ENCODE assay signal across 17 cellular contexts in genomic region chr15:101698314-101698713, GRCh38.
"Had no signal": no experiment of that assay in that cellular context is flagged by ENCODE, and none has a peak within 500 bp of the region (broad histone marks: within the 10 kb centered on the region; RNA-seq: fewer than 3 reads in every experiment).

No MANE protein-coding gene starts in this region.

- H3K4me3 Mint-ChIP-seq: activated CD8-positive, alpha-beta T cell treated with anti-CD3 and anti-CD28 coated beads, Interleukin-2, amount 10 ng/mL, durations not matched to agents 7 days and 5 days; immature natural killer cell; natural killer cell; stimulated activated memory B cell treated with anti-CD40 and anti-IgM and Interleukin-4, amounts not matched to agents 10 μg/mL and 1 μg/mL and 100 μg/mL, for 72 hours had no signal

- H3K27me3 Mint-ChIP-seq: activated naive CD4-positive, alpha-beta T cell treated with anti-CD3 and anti-CD28 coated beads, Interleukin-2, amount 10 ng/mL, durations not matched to agents 7 days and 5 days; stimulated activated memory B cell treated with anti-CD40 and anti-IgM and Interleukin-4, amounts not matched to agents 10 μg/mL and 1 μg/mL and 100 μg/mL, for 72 hours had no signal

- H3K9me3 Mint-ChIP-seq: activated naive CD4-positive, alpha-beta T cell treated with anti-CD3 and anti-CD28 coated beads, Interleukin-2, amount 10 ng/mL, durations not matched to agents 7 days and 5 days; immature natural killer cell; natural killer cell; stimulated activated memory B cell treated with anti-CD40 and anti-IgM and Interleukin-4, amounts not matched to agents 10 μg/mL and 1 μg/mL and 100 μg/mL, for 72 hours had no signal

- DNase-seq: activated CD8-positive, alpha-beta memory T cell treated with anti-CD3 and anti-CD28 coated beads, Interleukin-2, amount 50 U/mL, for 48 hours; activated CD8-positive, alpha-beta T cell treated with anti-CD3 and anti-CD28 coated beads, Interleukin-2, amount 10 ng/mL, durations not matched to agents 7 days and 5 days; activated naive CD4-positive, alpha-beta T cell treated with anti-CD3 and anti-CD28 coated beads, Interleukin-2, amount 10 ng/mL, durations not matched to agents 7 days and 5 days; central memory CD4-positive, alpha-beta T cell; effector CD4-positive, alpha-beta T cell; immature natural killer cell; left cardiac atrium; natural killer cell; nucleus accumbens; psoas muscle; right lobe of liver; T1000; tibial artery had no signal

- H3K27ac ChIP-seq: coronary artery, psoas muscle, right lobe of liver, tibial artery had no signal

- H3K4me3 ChIP-seq: coronary artery, lung, psoas muscle, right lobe of liver, tibial artery had no signal

- H3K4me1 ChIP-seq: psoas muscle, right lobe of liver, tibial artery had no signal

- H3K27ac Mint-ChIP-seq: immature natural killer cell; stimulated activated memory B cell treated with anti-CD40 and anti-IgM and Interleukin-4, amounts not matched to agents 10 μg/mL and 1 μg/mL and 100 μg/mL, for 72 hours had no signal

- H3K27me3 ChIP-seq: right lobe of liver, tibial artery had no signal

- H3K9me3 ChIP-seq: psoas muscle, right lobe of liver, tibial artery had no signal

- ATAC-seq: left cardiac atrium; natural killer cell; psoas muscle; right lobe of liver; stimulated activated memory B cell treated with anti-CD40 and anti-IgM and Interleukin-4, amounts not matched to agents 10 μg/mL and 1 μg/mL and 100 μg/mL, for 72 hours had no signal

- FAIRE-seq: endothelial cell of umbilical vein had no signal
